22 cellular contexts compared by ENCODE assay signal in genomic region chr2:158993030-158993429, GRCh38.
"Had no signal": no experiment of that assay in that cellular context is flagged by ENCODE, and none has a peak within 500 bp of the region (broad histone marks: within the 10 kb centered on the region; RNA-seq: fewer than 3 reads in every experiment).

No MANE protein-coding gene starts in this region.

- FAIRE-seq: endothelial cell of umbilical vein, kidney had no signal

- H3K36me3 ChIP-seq: colonic mucosa, right atrium auricular region, sigmoid colon, tibial nerve had no signal

- H3K27me3 ChIP-seq: colonic mucosa, foreskin keratinocyte, right atrium auricular region, sigmoid colon, testis, tibial nerve had no signal

- DNase-seq: colonic mucosa; dermis blood vessel endothelial cell; endodermal cell; erythroblast; foreskin keratinocyte; immature natural killer cell; kidney; left cardiac atrium; left ventricle myocardium superior; mucosa of descending colon; naive thymus-derived CD8-positive, alpha-beta T cell; sigmoid colon; stimulated activated CD4-positive, alpha-beta T cell treated with anti-CD3 and anti-CD28 coated beads, Interleukin-2, amount 100 ng/mL, for 24 hours; stimulated activated CD4-positive, alpha-beta T cell treated with anti-CD3 and anti-CD28 coated beads, Interleukin-4, amount 100 ng/mL, for 4 hours; stimulated activated naive B cell treated with anti-CD40 and anti-IgM and Interleukin-4, amounts not matched to agents 10 μg/mL and 1 μg/mL and 100 μg/mL, for 72 hours; stimulated activated naive CD8-positive, alpha-beta T cell treated with anti-CD3 and anti-CD28 coated beads, Interleukin-15, amount 100 ng/mL, for 72 hours; testis had no signal

- H3K27ac ChIP-seq: colonic mucosa, foreskin keratinocyte, right atrium auricular region, sigmoid colon, skin epidermis, testis, tibial nerve had no signal

- H3K9me3 ChIP-seq: colonic mucosa, mucosa of descending colon, right atrium auricular region, sigmoid colon, testis, tibial nerve had no signal

- H3K4me1 ChIP-seq: colonic mucosa, testis had no signal

- ATAC-seq: foreskin keratinocyte; left cardiac atrium; left ventricle myocardium superior; mucosa of descending colon; naive thymus-derived CD8-positive, alpha-beta T cell; stimulated activated naive B cell treated with anti-CD40 and anti-IgM and Interleukin-4, amounts not matched to agents 10 μg/mL and 1 μg/mL and 100 μg/mL, for 72 hours; stimulated activated naive CD8-positive, alpha-beta T cell treated with anti-CD3 and anti-CD28 coated beads, Interleukin-15, amount 100 ng/mL, for 72 hours had no signal

- H3K4me3 ChIP-seq: colonic mucosa, lung, mucosa of descending colon, right atrium auricular region, sigmoid colon, skin epidermis, testis, tibial nerve had no signal
